Comparison of ENCODE assay signal across 8 cellular contexts in genomic region chr4:145956288-145956890, GRCh38. TPM values are rescaled to one million over a fixed set of nuclear protein-coding genes. Genes with fewer than 3 reads are reported as not detected.
DNase-seq lines count a peak whose midpoint lies in the region; ATAC-seq, FAIRE-seq and TF ChIP-seq lines count a peak whose summit lies in the region.

No MANE protein-coding gene starts in this region.

- H3K27me3 Mint-ChIP-seq in naive thymus-derived CD8-positive, alpha-beta T cell: peaks cover 0 to 4% (median 0%) of the 10 kb centered on the region in 5 donors

- H3K9me3 ChIP-seq in A549 (peaks cover 5% of the 10 kb centered on the region; the same call in 2 of the 3 replicates), colonic mucosa (no peaks in the 10 kb centered on the region)

- H3K4me3 Mint-ChIP-seq in naive thymus-derived CD8-positive, alpha-beta T cell: no peak overlapping the region

- H3K27ac ChIP-seq in A549 (no peak overlapping the region), RWPE1 (no peak overlapping the region), colonic mucosa (no peak overlapping the region)

- no peak overlapping the region for H3K9ac ChIP-seq in colonic mucosa (ENCODE audit: low read depth in 2 of 2, low read length in 2 of 2)

- no peaks in the 10 kb centered on the region for H3K36me3 ChIP-seq in colonic mucosa

- intact Hi-C loops in colonic mucosa (cut with DNase I): no loop called here

- H3K27ac Mint-ChIP-seq in naive thymus-derived CD8-positive, alpha-beta T cell: no peak overlapping the region

- CTCF ChIA-PET in A549 (lab: Yijun Ruan, JAX): interaction anchor here (0.7 to 1.1 kb wide), 4 partner anchors 11 to 22 kb away, joined by 3 read pairs; partner anchors contain the start of gene ZNF827
- CTCF ChIA-PET in RWPE1 (lab: Yijun Ruan, JAX): interaction anchor here (0.7 kb wide), 2 partner anchors 68 to 347 kb away, joined by 3 read pairs; no protein-coding TSS in a partner anchor

- peak; percentile 19 to 25; a peak in 1 of 5 replicates for TF ChIP-seq RAD21 in A549 (conservative IDR thresholded peaks at IDR 0.05 in 1 of 2, IDR thresholded peaks at IDR 0.05 in 1 of 2)

- TF ChIP-seq EP300 in A549 (IDR thresholded peaks at IDR 0.05): no peak

- H3K4me2 ChIP-seq in A549: no peak overlapping the region

- H3K4me1 Mint-ChIP-seq in naive thymus-derived CD8-positive, alpha-beta T cell: peaks cover 0 to 6% (median 1%) of the 10 kb centered on the region in 4 donors

- FAIRE-seq in A549 (lab: Jason Lieb, UNC): no peak

- H3K4me1 ChIP-seq in A549: peaks cover 14% of the 10 kb centered on the region
- H3K4me1 ChIP-seq in colonic mucosa: no peaks in the 10 kb centered on the region

- H3K4me3 ChIP-seq in A549: no peak overlapping the region
- H3K4me3 ChIP-seq in colonic mucosa: no peak overlapping the region

- DNase-seq in A549 (ENCODE audit: low read depth in 1 of 2, low spot score in 1 of 2): peak in 1 of 2 experiments; percentile 48
- peak; percentile 44 for DNase-seq in ELF-1 (ENCODE audit: low read depth, low spot score)
- no peak for DNase-seq in RWPE1 (ENCODE audit: low spot score)
- peak; percentile 50 for DNase-seq in colonic mucosa
- peak in 9 of 10 donors; percentile 5 to 67 (median 33) for DNase-seq in naive thymus-derived CD8-positive, alpha-beta T cell

- peaks cover 0 to 2% (median 0%) of the 10 kb centered on the region in 9 donors for H3K9me3 Mint-ChIP-seq in naive thymus-derived CD8-positive, alpha-beta T cell

- TF ChIP-seq POLR2A in A549 (IDR thresholded peaks at IDR 0.05; ENCODE audit: low read length): no peak

- TF ChIP-seq CTCF in A549 (IDR thresholded peaks at IDR 0.05) (peak; percentile 51), RWPE1 (conservative IDR thresholded peaks at IDR 0.05; ENCODE audit: low read depth) (peak; percentile 39), colonic mucosa (IDR thresholded peaks at IDR 0.05) (peak; percentile 69)

- 68% methylated on average over 3 of the region's 3 CpGs for WGBS in A549 (ENCODE audit: missing lambda C conversion rate)

- POLR2A ChIA-PET in A549 (lab: Yijun Ruan, JAX): no interaction called here
- POLR2A ChIA-PET in RWPE1 (lab: Yijun Ruan, JAX; ENCODE audit: low non-redundant PET): no interaction called here
- POLR2A ChIA-PET in naive thymus-derived CD8-positive, alpha-beta T cell (lab: Charles Lee): no interaction called here

- H3K36me3 Mint-ChIP-seq in naive thymus-derived CD8-positive, alpha-beta T cell: no peaks in the 10 kb centered on the region

- ATAC-seq in A549 (peak in 1 of 2 experiments; percentile 69; a peak in 3 of 6 replicates), HG03175 (IDR thresholded peaks at IDR 0.05; ENCODE audit: unreplicated experiment) (peak; percentile 68), HG02970 (IDR thresholded peaks at IDR 0.05; ENCODE audit: low FRiP score, unreplicated experiment) (no peak), HG03097 (IDR thresholded peaks at IDR 0.05; ENCODE audit: low FRiP score, unreplicated experiment) (no peak)
- ATAC-seq in naive thymus-derived CD8-positive, alpha-beta T cell: peak; percentile 53 to 67

- no peaks in the 10 kb centered on the region for H3K27me3 ChIP-seq in colonic mucosa

TF ChIP-seq in A549, 52 proteins besides CTCF, POLR2A, EP300 and RAD21:
- TF ChIP-seq SMC3 (IDR thresholded peaks at IDR 0.05) (0 out of 3 replicates have a peak, but pooled peaks have one; percentile 16), REST (IDR thresholded peaks at IDR 0.05) (no peak)

RNA-seq across cellular contexts. Expression of gene ZNF827, which starts 17.8 kb away (rescaled TPM):
- 4.2 and 6.1 TPM in 2 replicates for polyA plus RNA-seq in A549 (2011; rRNA removed)
- polyA plus RNA-seq in A549 (2012; cell fraction: cytosol; rRNA removed): 6.1 and 7.2 TPM in 2 replicates
- 14.8 and 27.8 TPM in 2 replicates for polyA plus RNA-seq in A549 (2012; cell fraction: nucleus; rRNA removed)
- 3.3 to 4.2 TPM (median 3.8 TPM) in 3 replicates for polyA plus RNA-seq in A549 (2017; fragmentation: RNase III; extraction: RNeasy Plus Mini Kit Qiagen cat#74134 plus additional on column Dnase treatment)
- polyA minus RNA-seq in A549 (2011; rRNA and poly(A)+ RNA removed): 12.1 and 17.8 TPM in 2 replicates
- 10 to 100 TPM; 17.9 to 19.7 TPM for total RNA-seq in colonic mucosa
- 10 to 100 TPM; 39.8 to 41.4 TPM for total RNA-seq in naive thymus-derived CD8-positive, alpha-beta T cell
- 1 to 10 TPM; 3.7 to 9.0 (median 7.1) TPM for polyA plus RNA-seq in naive thymus-derived CD8-positive, alpha-beta T cell

Comparison
In these comparisons a context has a peak if more than half of its experiments do, and no peak if none do; other contexts are left out.
1. ATAC-seq: peak in HG03175 (single experiment) and naive thymus-derived CD8-positive, alpha-beta T cell (2 of 2); none in HG02970 (single experiment) and HG03097 (single experiment).
2. Peak in every context shown above with its lines, with median percentiles within 50 percentile points of each other: CTCF ChIP-seq.